17 cellular contexts compared by ENCODE assay signal in genomic region chr20:3966571-3966970, GRCh38. TPM values are rescaled to one million over a fixed set of nuclear protein-coding genes. Genes with fewer than 3 reads are reported as not detected.
DNase-seq lines count a peak whose midpoint lies in the region; ATAC-seq and TF ChIP-seq lines count a peak whose summit lies in the region.
"Had no signal": no experiment of that assay in that cellular context is flagged by ENCODE, and none has a peak within 500 bp of the region (broad histone marks: within the 10 kb centered on the region; RNA-seq: fewer than 3 reads in every experiment).

No MANE protein-coding gene starts in this region.

- H3K79me1 ChIP-seq in IMR-90 (ENCODE audit: low read depth in 1 of 2, low read length in 2 of 2), result peaks cover 24 to 64% of the 10 kb centered on the region in 2 experiments

- no peak overlapping the region for H3K4ac ChIP-seq in IMR-90 (ENCODE audit: low read depth, low read length)

- 0 out of 2 replicates have a peak overlapping the region, but pooled peaks have one; percentile 42 for H3K23ac ChIP-seq in IMR-90 (ENCODE audit: low read depth, low read length)

- no peak overlapping the region for H3K27ac ChIP-seq in IMR-90 (ENCODE audit: insufficient read depth, low read length)
- peak overlapping the region; percentile 46 for H3K27ac ChIP-seq in neutrophil
- no peak overlapping the region for H3K27ac ChIP-seq in naive thymus-derived CD4-positive, alpha-beta T cell (ENCODE audit: low read depth, low read length)
- H3K27ac ChIP-seq: BLaER1, C4-2B had no signal

- no peaks in the 10 kb centered on the region for H3K9me3 ChIP-seq in IMR-90 (ENCODE audit: control insufficient read depth, insufficient read depth, low read length)
- H3K9me3 ChIP-seq in neutrophil, result no peaks in the 10 kb centered on the region
- H3K9me3 ChIP-seq in naive thymus-derived CD4-positive, alpha-beta T cell (ENCODE audit: control insufficient read depth in 2 of 3, low read length in 3 of 3), result no peaks in the 10 kb centered on the region
- H3K9me3 ChIP-seq: BLaER1, Caco-2 had no signal

- H3K36me3 Mint-ChIP-seq in glutamatergic neuron (ENCODE audit: unreplicated experiment), result no peaks in the 10 kb centered on the region
- H3K36me3 Mint-ChIP-seq in naive thymus-derived CD4-positive, alpha-beta T cell, result peaks cover 0 to 48% (median 21%) of the 10 kb centered on the region in 5 donors

- H3K4me2 ChIP-seq in IMR-90 (ENCODE audit: low read depth, low read length), result no peak overlapping the region
- H3K4me2 ChIP-seq: BLaER1, GM23338 had no signal

- no peak overlapping the region for H3K4me3 ChIP-seq in IMR-90 (ENCODE audit: insufficient read depth, low read depth, low read length)
- H3K4me3 ChIP-seq in neutrophil (ENCODE audit: low read depth in 1 of 2, low read length in 1 of 2), result no peak overlapping the region
- H3K4me3 ChIP-seq in naive thymus-derived CD4-positive, alpha-beta T cell (ENCODE audit: low read length), result no peak overlapping the region
- H3K4me3 ChIP-seq: BLaER1, GM23338 had no signal

- in situ Hi-C loops in IMR-90 (cut with MboI; ENCODE audit: low sequenced_read_pairs), result no loop called here

- dilution Hi-C loops in IMR-90 (cut with HindIII; ENCODE audit: low sequenced_read_pairs, unreplicated experiment), result no loop called here

- H3K4me1 ChIP-seq in IMR-90 (ENCODE audit: control insufficient read depth, insufficient read depth, low read length), result peaks cover 4% of the 10 kb centered on the region
- peaks cover 12% of the 10 kb centered on the region in 2 experiments for H3K4me1 ChIP-seq in neutrophil (ENCODE audit: control insufficient read depth in 1 of 2, insufficient read depth in 1 of 2, low read depth in 1 of 2, low read length in 1 of 2)
- H3K4me1 ChIP-seq in naive thymus-derived CD4-positive, alpha-beta T cell (ENCODE audit: control insufficient read depth in 2 of 2, insufficient read depth in 2 of 2, low read length in 2 of 2), result no peaks in the 10 kb centered on the region
- H3K4me1 ChIP-seq: BLaER1 had no signal

- peaks cover 22% of the 10 kb centered on the region for H3K4me1 Mint-ChIP-seq in glutamatergic neuron (ENCODE audit: low read depth, unreplicated experiment)
- peaks cover 5 to 24% (median 18%) of the 10 kb centered on the region in 7 donors for H3K4me1 Mint-ChIP-seq in naive thymus-derived CD4-positive, alpha-beta T cell

- no peak overlapping the region for H3K18ac ChIP-seq in IMR-90 (ENCODE audit: low read depth, low read length)

- H3K9me1 ChIP-seq in IMR-90 (ENCODE audit: insufficient read depth, low read length), result peaks cover 15% of the 10 kb centered on the region

- H3K36me3 ChIP-seq in IMR-90 (ENCODE audit: control insufficient read depth, insufficient read depth, low read length) (peaks cover 8% of the 10 kb centered on the region), neutrophil (peaks cover 72% of the 10 kb centered on the region)
- H3K36me3 ChIP-seq in naive thymus-derived CD4-positive, alpha-beta T cell (ENCODE audit: control insufficient read depth in 2 of 3, insufficient read depth in 3 of 3, low read length in 3 of 3), result no peaks in the 10 kb centered on the region

- no peak for TF ChIP-seq CTCF in IMR-90 (conservative IDR thresholded peaks at IDR 0.05; ENCODE audit: low read depth, low read length)
- TF ChIP-seq CTCF in glutamatergic neuron (IDR thresholded peaks at IDR 0.05; ENCODE audit: partially characterized antibody, unreplicated experiment), result no peak
- TF ChIP-seq CTCF in neutrophil (IDR thresholded peaks at IDR 0.05), result no peak

- no peak overlapping the region for H3K4me3 Mint-ChIP-seq in glutamatergic neuron (ENCODE audit: unreplicated experiment)
- H3K4me3 Mint-ChIP-seq in naive thymus-derived CD4-positive, alpha-beta T cell, result no peak overlapping the region
- H3K4me3 Mint-ChIP-seq: CD4-positive, CD25-positive, alpha-beta regulatory T cell; CD8-positive, alpha-beta T cell; GM23338; H9 had no signal

- no peak overlapping the region for H2BK5ac ChIP-seq in IMR-90 (ENCODE audit: low read depth, low read length, poor library complexity, severe bottlenecking)

- H2BK120ac ChIP-seq in IMR-90 (ENCODE audit: low read depth, low read length), result no peak overlapping the region

- H3K27me3 ChIP-seq in IMR-90 (ENCODE audit: control insufficient read depth, insufficient read depth, low read length), result no peaks in the 10 kb centered on the region
- no peaks in the 10 kb centered on the region for H3K27me3 ChIP-seq in neutrophil
- H3K27me3 ChIP-seq in naive thymus-derived CD4-positive, alpha-beta T cell (ENCODE audit: control insufficient read depth in 2 of 2, insufficient read depth in 2 of 2, low read length in 2 of 2), result no peaks in the 10 kb centered on the region
- H3K27me3 ChIP-seq: BLaER1 had no signal

- no peak overlapping the region for H3K56ac ChIP-seq in IMR-90 (ENCODE audit: extremely low read depth, insufficient read depth, low read length)

- no peak overlapping the region for H4K5ac ChIP-seq in IMR-90 (ENCODE audit: low read depth, low read length)

- H4K91ac ChIP-seq in IMR-90 (ENCODE audit: insufficient read depth, low read depth, low read length), result no peak overlapping the region

- ATAC-seq in IMR-90 (ENCODE audit: low read depth), result no peak
- ATAC-seq in GM21367 (IDR thresholded peaks at IDR 0.05; ENCODE audit: unreplicated experiment), result no peak
- no peak for ATAC-seq in GM21360 (IDR thresholded peaks at IDR 0.05; ENCODE audit: unreplicated experiment)
- no peak for ATAC-seq in naive thymus-derived CD4-positive, alpha-beta T cell
- ATAC-seq: CD8-positive, alpha-beta T cell; GM23338; HCT116 had no signal

- 0 out of 2 replicates have a peak overlapping the region, but pooled peaks have one; percentile 5 for H3K14ac ChIP-seq in IMR-90 (replicated peaks; ENCODE audit: low read depth, low read length)

- H3K9me3 Mint-ChIP-seq in glutamatergic neuron (ENCODE audit: unreplicated experiment), result peaks cover 2% of the 10 kb centered on the region
- no peaks in the 10 kb centered on the region for H3K9me3 Mint-ChIP-seq in naive thymus-derived CD4-positive, alpha-beta T cell
- H3K9me3 Mint-ChIP-seq: CD4-positive, CD25-positive, alpha-beta regulatory T cell; CD8-positive, alpha-beta T cell; GM23338; H9 had no signal

- H3K27me3 Mint-ChIP-seq in glutamatergic neuron (ENCODE audit: unreplicated experiment), result peaks cover 9% of the 10 kb centered on the region
- H3K27me3 Mint-ChIP-seq in naive thymus-derived CD4-positive, alpha-beta T cell, result no peaks in the 10 kb centered on the region
- H3K27me3 Mint-ChIP-seq: CD4-positive, CD25-positive, alpha-beta regulatory T cell had no signal

- no TSS peak for BruUV-seq in IMR-90 (replicated peaks; lab: Mats Ljungman, UMichigan)

- CTCF ChIA-PET in IMR-90 (lab: Yijun Ruan, JAX), result interaction anchor here (1.7 kb wide), 1 partner anchor 26 kb away, joined by 3 read pairs; no protein-coding TSS in a partner anchor
- CTCF ChIA-PET in naive thymus-derived CD4-positive, alpha-beta T cell (lab: Charles Lee), result no interaction called here

- H3K27ac Mint-ChIP-seq in glutamatergic neuron (ENCODE audit: unreplicated experiment), result peak overlapping the region; percentile 55
- H3K27ac Mint-ChIP-seq in naive thymus-derived CD4-positive, alpha-beta T cell, result no peak overlapping the region
- H3K27ac Mint-ChIP-seq: CD4-positive, CD25-positive, alpha-beta regulatory T cell; CD8-positive, alpha-beta T cell; GM23338 had no signal

- H4K20me1 ChIP-seq in IMR-90 (ENCODE audit: insufficient read depth, low read length), result peaks cover 37% of the 10 kb centered on the region

- intact Hi-C loops in IMR-90 (cut with micrococcal nuclease), result no loop called here
- intact Hi-C loops in naive thymus-derived CD4-positive, alpha-beta T cell (cut with micrococcal nuclease), result no loop called here

- H2AFZ ChIP-seq in IMR-90 (replicated peaks; ENCODE audit: low read length, poor library complexity), result no peak overlapping the region
- H2AFZ ChIP-seq: GM23338 had no signal

- H4K8ac ChIP-seq in IMR-90 (ENCODE audit: low read depth in 2 of 2, low read length in 2 of 2), result no peak overlapping the region

- TF ChIP-seq RAD21 in IMR-90 (IDR thresholded peaks at IDR 0.05; ENCODE audit: low read length), result no peak

- POLR2A ChIA-PET in IMR-90 (lab: Charles Lee; ENCODE audit: unreplicated experiment), result no interaction called here
- POLR2A ChIA-PET in naive thymus-derived CD4-positive, alpha-beta T cell (lab: Charles Lee), result interaction anchor here (1.4 kb wide), 1 partner anchor 9 kb away, joined by 4 read pairs; no protein-coding TSS in a partner anchor

- H2AK5ac ChIP-seq in IMR-90 (ENCODE audit: low read depth, low read length), result no peak overlapping the region

- H2BK15ac ChIP-seq in IMR-90 (ENCODE audit: low read depth, low read length), result no peak overlapping the region

- peak overlapping the region; percentile 38 for H2AK9ac ChIP-seq in IMR-90 (replicated peaks; ENCODE audit: low read depth, low read length, poor library complexity)

- DNase-seq in IMR-90 (no peak), glutamatergic neuron (no peak), NCI-H1105 treated with DMSO at 0.1 percent for 48 hours (lab: John Stamatoyannopoulos, UW) (no peak)
- DNase-seq in naive thymus-derived CD4-positive, alpha-beta T cell, result no peak
- DNase-seq: Caco-2; CD4-positive, CD25-positive, alpha-beta regulatory T cell; CD8-positive, alpha-beta T cell; DMS153; DND-41; H9 had no signal

- H3K9ac ChIP-seq in IMR-90 (ENCODE audit: low read depth, low read length), result no peak overlapping the region
- H3K9ac ChIP-seq: BLaER1 had no signal

- H2BK20ac ChIP-seq in IMR-90 (ENCODE audit: low read depth, low read length), result no peak overlapping the region

- no peak for TF ChIP-seq POLR2A in IMR-90 (IDR thresholded peaks at IDR 0.05; ENCODE audit: low read depth, low read length)

TF ChIP-seq in IMR-90, 13 proteins besides CTCF, POLR2A, EP300 and RAD21 (continues in another document):
- TF ChIP-seq MAFK (IDR thresholded peaks at IDR 0.05; ENCODE audit: low read depth, low read length) (no peak), MAZ (IDR thresholded peaks at IDR 0.05; ENCODE audit: borderline replicate concordance, low read depth, low read length) (no peak), CHD1 (IDR thresholded peaks at IDR 0.05; ENCODE audit: low read depth, low read length) (no peak), FOS (IDR thresholded peaks at IDR 0.05; ENCODE audit: low read depth, low read length) (no peak), NFE2L2 (IDR thresholded peaks at IDR 0.05; ENCODE audit: low read depth, low read length) (no peak)

RNA-seq across cellular contexts. Expression of gene RNF24, which starts 48.8 kb away (rescaled TPM):
- total RNA-seq in IMR-90 (2012; rRNA removed) (11.3 and 12.5 TPM in 2 replicates), glutamatergic neuron (ENCODE audit: unreplicated experiment) (123 TPM)
- 9.1 and 11.3 TPM in 2 replicates for polyA plus RNA-seq in IMR-90 (2012; rRNA removed)
- polyA plus RNA-seq in IMR-90 (2012; cell fraction: cytosol; rRNA removed), result 6.6 and 7.3 TPM in 2 replicates
- 6.4 and 11.0 TPM in 2 replicates for polyA plus RNA-seq in IMR-90 (2012; cell fraction: nucleus; rRNA removed; ENCODE audit: low replicate concordance)
- total RNA-seq in naive thymus-derived CD4-positive, alpha-beta T cell, result 10 to 100 TPM in 4 of 5 experiments, 1 to 10 TPM in 1; 6.8 to 22.5 (median 19.4) TPM
- polyA plus RNA-seq in naive thymus-derived CD4-positive, alpha-beta T cell, result 10 to 100 TPM in 1 of 2 donors, 1 to 10 TPM in 1; 9.1 to 12.2 TPM
